ENCODE assay signal across 25 cellular contexts in genomic region chr3:127610105-127610504, GRCh38. TPM values are rescaled to one million over a fixed set of nuclear protein-coding genes. Genes with fewer than 3 reads are reported as not detected.
A peak's percentile ranks its signal among the peaks of the same experiment; 100 is the strongest.
DNase-seq lines count a peak whose midpoint lies in the region; ATAC-seq, FAIRE-seq and TF ChIP-seq lines count a peak whose summit lies in the region.
"Had no signal": no experiment of that assay in that cellular context is flagged by ENCODE, and none has a peak within 500 bp of the region (broad histone marks: within the 10 kb centered on the region; RNA-seq: fewer than 3 reads in every experiment).

No MANE protein-coding gene starts in this region.

- peaks cover 11% of the 10 kb centered on the region for H3K4me1 Mint-ChIP-seq in memory B cell
- peaks cover 43% of the 10 kb centered on the region for H3K4me1 Mint-ChIP-seq in activated CD4-positive, alpha-beta T cell treated with anti-CD3 and anti-CD28 coated beads, Interleukin-2, amount 10 ng/mL, durations not matched to agents 7 days and 5 days
- H3K4me1 Mint-ChIP-seq: activated naive CD8-positive, alpha-beta T cell treated with anti-CD3 and anti-CD28 coated beads for 36 hours; neural crest cell had no signal

- FAIRE-seq in H54 (lab: Jason Lieb, UNC), result no peak
- FAIRE-seq: astrocyte, GM18507 had no signal

- no peak overlapping the region for H3K27ac Mint-ChIP-seq in memory B cell
- no peak overlapping the region for H3K27ac Mint-ChIP-seq in activated CD4-positive, alpha-beta T cell treated with anti-CD3 and anti-CD28 coated beads, Interleukin-2, amount 10 ng/mL, durations not matched to agents 7 days and 5 days
- H3K27ac Mint-ChIP-seq: activated naive CD8-positive, alpha-beta T cell treated with anti-CD3 and anti-CD28 coated beads for 36 hours; T-helper 1 cell treated with Interleukin-12 subunit alpha and Interleukin-12 subunit beta and Interleukin-4 antibody, amounts not matched to agents 30 μg/mL and 1 μg/mL, for 36 hours had no signal

- in situ Hi-C loops in astrocyte of the spinal cord (cut with HindIII; ENCODE audit: low sequenced_read_pairs), result no loop called here

- POLR2A ChIA-PET in activated CD4-positive, alpha-beta T cell treated with anti-CD3 and anti-CD28 coated beads, Interleukin-2, amount 10 ng/mL, durations not matched to agents 7 days and 5 days (lab: Charles Lee), result no interaction called here

- no peak overlapping the region for H3K4me3 Mint-ChIP-seq in memory B cell
- no peak overlapping the region for H3K4me3 Mint-ChIP-seq in activated CD4-positive, alpha-beta T cell treated with anti-CD3 and anti-CD28 coated beads, Interleukin-2, amount 10 ng/mL, durations not matched to agents 7 days and 5 days
- H3K4me3 Mint-ChIP-seq: activated naive CD8-positive, alpha-beta T cell treated with anti-CD3 and anti-CD28 coated beads for 36 hours; neural crest cell; T-helper 1 cell treated with Interleukin-12 subunit alpha and Interleukin-12 subunit beta and Interleukin-4 antibody, amounts not matched to agents 30 μg/mL and 1 μg/mL, for 36 hours had no signal

- DNase-seq in AG08395 (ENCODE audit: low spot score), result peak; percentile 55
- peak; percentile 47 for DNase-seq in H54 (ENCODE audit: insufficient read length, low spot score)
- DNase-seq in astrocyte of the spinal cord (ENCODE audit: low read depth, low spot score), result peak; percentile 27
- DNase-seq in memory B cell (ENCODE audit: low spot score in 2 of 2), result no peak
- DNase-seq in activated CD4-positive, alpha-beta T cell treated with anti-CD3 and anti-CD28 coated beads, Interleukin-2, amount 10 ng/mL, durations not matched to agents 7 days and 5 days, result no peak
- DNase-seq: 8988T; activated effector memory CD4-positive, alpha-beta T cell treated with Interleukin-2 at 50 U/mL for 16 hours; activated naive CD8-positive, alpha-beta T cell treated with anti-CD3 and anti-CD28 coated beads for 36 hours; activated T-cell treated with anti-CD3 and anti-CD28 coated beads for 4 hours; cerebellar nuclear complex; Karpas-422; NCI-H1436 treated with DMSO at 0.1 percent for 48 hours; NCI-H446; stimulated activated CD4-positive, alpha-beta T cell treated with anti-CD3 and anti-CD28 coated beads, Interleukin-15, amount 100 ng/mL, for 24 hours; stimulated activated naive CD4-positive, alpha-beta T cell treated with Interleukin-2 at 50 U/mL for 16 hours had no signal

- H3K27me3 Mint-ChIP-seq in memory B cell, result no peaks in the 10 kb centered on the region
- H3K27me3 Mint-ChIP-seq in activated CD4-positive, alpha-beta T cell treated with anti-CD3 and anti-CD28 coated beads, Interleukin-2, amount 10 ng/mL, durations not matched to agents 7 days and 5 days, result no peaks in the 10 kb centered on the region
- H3K27me3 Mint-ChIP-seq: activated naive CD8-positive, alpha-beta T cell treated with anti-CD3 and anti-CD28 coated beads for 36 hours had no signal

- no peak overlapping the region for H3K4me3 ChIP-seq in astrocyte of the spinal cord (ENCODE audit: low read depth, low read length)
- H3K4me3 ChIP-seq: lung, SK-N-MC had no signal

- no peaks in the 10 kb centered on the region for H3K9me3 Mint-ChIP-seq in memory B cell
- H3K9me3 Mint-ChIP-seq in activated CD4-positive, alpha-beta T cell treated with anti-CD3 and anti-CD28 coated beads, Interleukin-2, amount 10 ng/mL, durations not matched to agents 7 days and 5 days, result no peaks in the 10 kb centered on the region
- H3K9me3 Mint-ChIP-seq: activated naive CD8-positive, alpha-beta T cell treated with anti-CD3 and anti-CD28 coated beads for 36 hours; neural crest cell; T-helper 1 cell treated with Interleukin-12 subunit alpha and Interleukin-12 subunit beta and Interleukin-4 antibody, amounts not matched to agents 30 μg/mL and 1 μg/mL, for 36 hours had no signal

- peaks cover 62% of the 10 kb centered on the region for H3K36me3 Mint-ChIP-seq in memory B cell
- H3K36me3 Mint-ChIP-seq in activated CD4-positive, alpha-beta T cell treated with anti-CD3 and anti-CD28 coated beads, Interleukin-2, amount 10 ng/mL, durations not matched to agents 7 days and 5 days (ENCODE audit: low read depth), result peaks cover 72% of the 10 kb centered on the region

- no peak for TF ChIP-seq POLR2A in H54 (IDR thresholded peaks at IDR 0.05; ENCODE audit: low read depth, low read length)

- CTCF ChIA-PET in activated CD4-positive, alpha-beta T cell treated with anti-CD3 and anti-CD28 coated beads, Interleukin-2, amount 10 ng/mL, durations not matched to agents 7 days and 5 days (lab: Charles Lee), result interaction anchor here (1.3 to 1.5 kb wide), 2 partner anchors 23 to 26 kb away, joined by 4 read pairs; no protein-coding TSS in a partner anchor

- no peak for TF ChIP-seq CTCF in astrocyte of the spinal cord (IDR thresholded peaks at IDR 0.05; ENCODE audit: low read depth, low read length)

- ATAC-seq in memory B cell (ENCODE audit: low read depth) (peak; percentile 56), GM21786 (IDR thresholded peaks at IDR 0.05; ENCODE audit: unreplicated experiment) (no peak), HG02885 (IDR thresholded peaks at IDR 0.05; ENCODE audit: poor library complexity, unreplicated experiment) (no peak), GM19463 (IDR thresholded peaks at IDR 0.05; ENCODE audit: unreplicated experiment) (no peak)
- ATAC-seq: sciatic nerve had no signal

RNA-seq across cellular contexts. Expression of gene MCM2, which starts 11.9 kb away (rescaled TPM):
- 100 to 1,000 TPM; 127 to 131 TPM for total RNA-seq in activated CD4-positive, alpha-beta T cell treated with anti-CD3 and anti-CD28 coated beads, Interleukin-2, amount 10 ng/mL, durations not matched to agents 7 days and 5 days

RNA-seq across cellular contexts. Expression of gene PODXL2, which starts 18.9 kb away (rescaled TPM):
- 1 to 10 TPM; 2.7 to 2.9 TPM for total RNA-seq in activated CD4-positive, alpha-beta T cell treated with anti-CD3 and anti-CD28 coated beads, Interleukin-2, amount 10 ng/mL, durations not matched to agents 7 days and 5 days

RNA-seq across cellular contexts. Expression of gene TPRA1, which starts 19.6 kb away (rescaled TPM):
- total RNA-seq in activated CD4-positive, alpha-beta T cell treated with anti-CD3 and anti-CD28 coated beads, Interleukin-2, amount 10 ng/mL, durations not matched to agents 7 days and 5 days, result 10 to 100 TPM; 27.1 to 30.6 TPM

Comparison
In these comparisons a context has a peak if more than half of its experiments do, and no peak if none do; other contexts are left out.
1. DNase-seq: peak in AG08395 (single experiment), H54 (single experiment) and astrocyte of the spinal cord (single experiment); none in memory B cell (0 of 2) and activated CD4-positive, alpha-beta T cell treated with anti-CD3 and anti-CD28 coated beads, Interleukin-2, amount 10 ng/mL, durations not matched to agents 7 days and 5 days (single experiment).